Comparison of ENCODE assay signal across 3 cellular contexts in the genomic region with DNA sequence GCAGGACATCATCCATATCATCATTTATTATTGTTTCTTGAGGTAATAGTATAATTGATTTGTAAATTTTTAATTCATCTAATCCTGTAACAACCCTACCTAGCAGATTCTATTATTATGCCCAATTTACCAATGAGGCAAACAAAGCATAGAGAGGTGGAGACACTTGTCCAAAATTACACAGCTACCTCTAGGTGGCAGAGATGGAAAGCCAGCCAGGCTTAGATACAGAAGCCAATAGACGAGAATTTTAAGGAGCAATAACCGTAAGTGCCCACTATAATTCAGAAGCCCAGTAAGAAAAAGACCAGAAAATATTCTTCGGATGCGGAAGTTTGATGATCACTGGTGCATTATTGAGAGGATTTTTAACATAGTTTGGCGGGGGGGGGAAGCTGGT.
TF ChIP-seq lines count a peak whose summit lies in the region.

No MANE protein-coding gene starts in this region.

TF ChIP-seq in HCT116, 20 proteins besides CTCF, POLR2A, EP300 and RAD21 (continued from another document):
- no peak for TF ChIP-seq ELF1 (IDR thresholded peaks at IDR 0.05; ENCODE audit: borderline replicate concordance, low read depth)
- TF ChIP-seq EZH2 (IDR thresholded peaks at IDR 0.05), result no peak
- TF ChIP-seq EGR1 (IDR thresholded peaks at IDR 0.05; ENCODE audit: low read depth), result no peak
- no peak for TF ChIP-seq CBX3 (IDR thresholded peaks at IDR 0.05; ENCODE audit: low read depth)
- TF ChIP-seq ZFX (IDR thresholded peaks at IDR 0.05), result no peak
- TF ChIP-seq, protein P1, sequence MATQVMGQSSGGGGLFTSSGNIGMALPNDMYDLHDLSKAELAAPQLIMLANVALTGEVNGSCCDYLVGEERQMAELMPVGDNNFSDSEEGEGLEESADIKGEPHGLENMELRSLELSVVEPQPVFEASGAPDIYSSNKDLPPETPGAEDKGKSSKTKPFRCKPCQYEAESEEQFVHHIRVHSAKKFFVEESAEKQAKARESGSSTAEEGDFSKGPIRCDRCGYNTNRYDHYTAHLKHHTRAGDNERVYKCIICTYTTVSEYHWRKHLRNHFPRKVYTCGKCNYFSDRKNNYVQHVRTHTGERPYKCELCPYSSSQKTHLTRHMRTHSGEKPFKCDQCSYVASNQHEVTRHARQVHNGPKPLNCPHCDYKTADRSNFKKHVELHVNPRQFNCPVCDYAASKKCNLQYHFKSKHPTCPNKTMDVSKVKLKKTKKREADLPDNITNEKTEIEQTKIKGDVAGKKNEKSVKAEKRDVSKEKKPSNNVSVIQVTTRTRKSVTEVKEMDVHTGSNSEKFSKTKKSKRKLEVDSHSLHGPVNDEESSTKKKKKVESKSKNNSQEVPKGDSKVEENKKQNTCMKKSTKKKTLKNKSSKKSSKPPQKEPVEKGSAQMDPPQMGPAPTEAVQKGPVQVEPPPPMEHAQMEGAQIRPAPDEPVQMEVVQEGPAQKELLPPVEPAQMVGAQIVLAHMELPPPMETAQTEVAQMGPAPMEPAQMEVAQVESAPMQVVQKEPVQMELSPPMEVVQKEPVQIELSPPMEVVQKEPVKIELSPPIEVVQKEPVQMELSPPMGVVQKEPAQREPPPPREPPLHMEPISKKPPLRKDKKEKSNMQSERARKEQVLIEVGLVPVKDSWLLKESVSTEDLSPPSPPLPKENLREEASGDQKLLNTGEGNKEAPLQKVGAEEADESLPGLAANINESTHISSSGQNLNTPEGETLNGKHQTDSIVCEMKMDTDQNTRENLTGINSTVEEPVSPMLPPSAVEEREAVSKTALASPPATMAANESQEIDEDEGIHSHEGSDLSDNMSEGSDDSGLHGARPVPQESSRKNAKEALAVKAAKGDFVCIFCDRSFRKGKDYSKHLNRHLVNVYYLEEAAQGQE (IDR thresholded peaks at IDR 0.05; ENCODE audit: low read depth), result no peak
- TF ChIP-seq YY1 (IDR thresholded peaks at IDR 0.05; ENCODE audit: extremely low read depth, insufficient replicate concordance, low read depth, low read length), result no peak
- no peak for TF ChIP-seq FOSL1 (IDR thresholded peaks at IDR 0.05; ENCODE audit: low read depth)
- no peak for TF ChIP-seq SP1 (IDR thresholded peaks at IDR 0.05; ENCODE audit: low read depth)
- TF ChIP-seq SRF (IDR thresholded peaks at IDR 0.05; ENCODE audit: low read depth), result no peak
- TF ChIP-seq SIN3A (IDR thresholded peaks at IDR 0.05; ENCODE audit: low read depth), result no peak
- no peak for TF ChIP-seq TCF7L2 (IDR thresholded peaks at IDR 0.05; ENCODE audit: borderline replicate concordance, extremely low read depth, insufficient read depth, insufficient read length)
- TF ChIP-seq, protein P2, sequence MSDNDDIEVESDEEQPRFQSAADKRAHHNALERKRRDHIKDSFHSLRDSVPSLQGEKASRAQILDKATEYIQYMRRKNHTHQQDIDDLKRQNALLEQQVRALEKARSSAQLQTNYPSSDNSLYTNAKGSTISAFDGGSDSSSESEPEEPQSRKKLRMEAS (IDR thresholded peaks at IDR 0.05), result no peak
- no peak for TF ChIP-seq EZH2phosphoT487 (IDR thresholded peaks at IDR 0.05; ENCODE audit: borderline replicate concordance)
- TF ChIP-seq, protein P3, sequence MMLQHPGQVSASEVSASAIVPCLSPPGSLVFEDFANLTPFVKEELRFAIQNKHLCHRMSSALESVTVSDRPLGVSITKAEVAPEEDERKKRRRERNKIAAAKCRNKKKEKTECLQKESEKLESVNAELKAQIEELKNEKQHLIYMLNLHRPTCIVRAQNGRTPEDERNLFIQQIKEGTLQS (IDR thresholded peaks at IDR 0.05), result no peak
TF ChIP-seq in HCT116: peak in this region for 0.

TF ChIP-seq in SK-N-SH treated with all-trans-retinoic acid at 6 μM for 48 hours, 23 proteins besides CTCF, POLR2A, EP300 and RAD21 (continued from another document):
- TF ChIP-seq GLIS3 (CRISPR knock-in tag; IDR thresholded peaks at IDR 0.05) (no peak), TOX (CRISPR knock-in tag; IDR thresholded peaks at IDR 0.05; ENCODE audit: borderline replicate concordance) (no peak), ISL1 (CRISPR knock-in tag; IDR thresholded peaks at IDR 0.05) (no peak), ZFP3 (CRISPR knock-in tag; IDR thresholded peaks at IDR 0.05) (no peak), BACH2 (CRISPR knock-in tag; IDR thresholded peaks at IDR 0.05; ENCODE audit: borderline replicate concordance) (no peak), ZNF8 (CRISPR knock-in tag; IDR thresholded peaks at IDR 0.05) (no peak), PPARA (CRISPR knock-in tag; IDR thresholded peaks at IDR 0.05; ENCODE audit: borderline replicate concordance) (no peak), ZNF565 (CRISPR knock-in tag; conservative IDR thresholded peaks at IDR 0.05; ENCODE audit: low read depth) (no peak), ZNF70 (CRISPR knock-in tag; IDR thresholded peaks at IDR 0.05) (no peak), SNAI2 (CRISPR knock-in tag; IDR thresholded peaks at IDR 0.05) (no peak)
- TF ChIP-seq, protein P4, sequence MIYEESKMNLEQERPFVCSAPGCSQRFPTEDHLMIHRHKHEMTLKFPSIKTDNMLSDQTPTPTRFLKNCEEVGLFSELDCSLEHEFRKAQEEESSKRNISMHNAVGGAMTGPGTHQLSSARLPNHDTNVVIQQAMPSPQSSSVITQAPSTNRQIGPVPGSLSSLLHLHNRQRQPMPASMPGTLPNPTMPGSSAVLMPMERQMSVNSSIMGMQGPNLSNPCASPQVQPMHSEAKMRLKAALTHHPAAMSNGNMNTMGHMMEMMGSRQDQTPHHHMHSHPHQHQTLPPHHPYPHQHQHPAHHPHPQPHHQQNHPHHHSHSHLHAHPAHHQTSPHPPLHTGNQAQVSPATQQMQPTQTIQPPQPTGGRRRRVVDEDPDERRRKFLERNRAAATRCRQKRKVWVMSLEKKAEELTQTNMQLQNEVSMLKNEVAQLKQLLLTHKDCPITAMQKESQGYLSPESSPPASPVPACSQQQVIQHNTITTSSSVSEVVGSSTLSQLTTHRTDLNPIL (CRISPR knock-in tag; IDR thresholded peaks at IDR 0.05; ENCODE audit: low read depth), result no peak
- TF ChIP-seq, protein P5, sequence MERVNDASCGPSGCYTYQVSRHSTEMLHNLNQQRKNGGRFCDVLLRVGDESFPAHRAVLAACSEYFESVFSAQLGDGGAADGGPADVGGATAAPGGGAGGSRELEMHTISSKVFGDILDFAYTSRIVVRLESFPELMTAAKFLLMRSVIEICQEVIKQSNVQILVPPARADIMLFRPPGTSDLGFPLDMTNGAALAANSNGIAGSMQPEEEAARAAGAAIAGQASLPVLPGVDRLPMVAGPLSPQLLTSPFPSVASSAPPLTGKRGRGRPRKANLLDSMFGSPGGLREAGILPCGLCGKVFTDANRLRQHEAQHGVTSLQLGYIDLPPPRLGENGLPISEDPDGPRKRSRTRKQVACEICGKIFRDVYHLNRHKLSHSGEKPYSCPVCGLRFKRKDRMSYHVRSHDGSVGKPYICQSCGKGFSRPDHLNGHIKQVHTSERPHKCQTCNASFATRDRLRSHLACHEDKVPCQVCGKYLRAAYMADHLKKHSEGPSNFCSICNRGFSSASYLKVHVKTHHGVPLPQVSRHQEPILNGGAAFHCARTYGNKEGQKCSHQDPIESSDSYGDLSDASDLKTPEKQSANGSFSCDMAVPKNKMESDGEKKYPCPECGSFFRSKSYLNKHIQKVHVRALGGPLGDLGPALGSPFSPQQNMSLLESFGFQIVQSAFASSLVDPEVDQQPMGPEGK (CRISPR knock-in tag; IDR thresholded peaks at IDR 0.05; ENCODE audit: borderline replicate concordance), result no peak
- TF ChIP-seq, protein P6, sequence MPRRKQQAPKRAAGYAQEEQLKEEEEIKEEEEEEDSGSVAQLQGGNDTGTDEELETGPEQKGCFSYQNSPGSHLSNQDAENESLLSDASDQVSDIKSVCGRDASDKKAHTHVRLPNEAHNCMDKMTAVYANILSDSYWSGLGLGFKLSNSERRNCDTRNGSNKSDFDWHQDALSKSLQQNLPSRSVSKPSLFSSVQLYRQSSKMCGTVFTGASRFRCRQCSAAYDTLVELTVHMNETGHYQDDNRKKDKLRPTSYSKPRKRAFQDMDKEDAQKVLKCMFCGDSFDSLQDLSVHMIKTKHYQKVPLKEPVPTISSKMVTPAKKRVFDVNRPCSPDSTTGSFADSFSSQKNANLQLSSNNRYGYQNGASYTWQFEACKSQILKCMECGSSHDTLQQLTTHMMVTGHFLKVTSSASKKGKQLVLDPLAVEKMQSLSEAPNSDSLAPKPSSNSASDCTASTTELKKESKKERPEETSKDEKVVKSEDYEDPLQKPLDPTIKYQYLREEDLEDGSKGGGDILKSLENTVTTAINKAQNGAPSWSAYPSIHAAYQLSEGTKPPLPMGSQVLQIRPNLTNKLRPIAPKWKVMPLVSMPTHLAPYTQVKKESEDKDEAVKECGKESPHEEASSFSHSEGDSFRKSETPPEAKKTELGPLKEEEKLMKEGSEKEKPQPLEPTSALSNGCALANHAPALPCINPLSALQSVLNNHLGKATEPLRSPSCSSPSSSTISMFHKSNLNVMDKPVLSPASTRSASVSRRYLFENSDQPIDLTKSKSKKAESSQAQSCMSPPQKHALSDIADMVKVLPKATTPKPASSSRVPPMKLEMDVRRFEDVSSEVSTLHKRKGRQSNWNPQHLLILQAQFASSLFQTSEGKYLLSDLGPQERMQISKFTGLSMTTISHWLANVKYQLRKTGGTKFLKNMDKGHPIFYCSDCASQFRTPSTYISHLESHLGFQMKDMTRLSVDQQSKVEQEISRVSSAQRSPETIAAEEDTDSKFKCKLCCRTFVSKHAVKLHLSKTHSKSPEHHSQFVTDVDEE (CRISPR knock-in tag; IDR thresholded peaks at IDR 0.05), result no peak

TF ChIP-seq in HepG2, 621 proteins besides CTCF, POLR2A, EP300 and RAD21 (continued from another document):
- TF ChIP-seq, protein P7, sequence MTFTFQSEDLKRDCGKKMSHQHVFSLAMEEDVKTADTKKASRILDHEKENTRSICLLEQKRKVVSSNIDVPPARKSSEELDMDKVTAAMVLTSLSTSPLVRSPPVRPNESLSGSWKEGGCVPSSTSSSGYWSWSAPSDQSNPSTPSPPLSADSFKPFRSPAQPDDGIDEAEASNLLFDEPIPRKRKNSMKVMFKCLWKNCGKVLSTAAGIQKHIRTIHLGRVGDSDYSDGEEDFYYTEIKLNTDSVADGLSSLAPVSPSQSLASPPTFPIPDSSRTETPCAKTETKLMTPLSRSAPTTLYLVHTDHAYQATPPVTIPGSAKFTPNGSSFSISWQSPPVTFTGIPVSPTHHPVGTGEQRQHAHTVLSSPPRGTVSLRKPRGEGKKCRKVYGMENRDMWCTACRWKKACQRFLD (CRISPR knock-in tag; IDR thresholded peaks at IDR 0.05; ENCODE audit: borderline replicate concordance), result no peak
